9 cellular contexts compared by ENCODE assay signal in the genomic region with DNA sequence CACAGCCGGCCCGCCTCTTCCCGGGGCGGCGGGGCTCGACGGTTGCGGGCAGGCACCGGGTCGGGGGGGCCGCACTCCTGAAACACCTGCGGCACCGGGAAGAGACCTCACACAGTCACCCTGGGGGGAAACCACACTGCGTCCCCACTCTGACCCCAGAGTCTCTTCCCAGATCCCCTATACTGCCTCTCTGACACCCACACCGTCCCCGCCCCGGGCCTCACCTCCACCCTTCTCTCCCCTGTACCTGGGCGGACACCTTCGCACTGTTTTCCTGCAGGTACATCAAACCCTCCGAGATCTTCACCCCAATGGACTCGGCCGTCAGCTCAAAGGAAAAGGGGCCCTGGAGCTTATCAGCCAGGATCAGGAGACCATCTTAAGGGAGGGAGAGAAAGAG. TPM values are rescaled to one million over a fixed set of nuclear protein-coding genes. Genes with fewer than 3 reads are reported as not detected.
DNase-seq lines count a peak whose midpoint lies in the region; ATAC-seq and TF ChIP-seq lines count a peak whose summit lies in the region.
"Had no signal": no experiment of that assay in that cellular context is flagged by ENCODE, and none has a peak within 500 bp of the region (broad histone marks: within the 10 kb centered on the region; RNA-seq: fewer than 3 reads in every experiment).

No MANE protein-coding gene starts in this region.

- H3K27me3 Mint-ChIP-seq in glutamatergic neuron (ENCODE audit: unreplicated experiment) = peaks cover 29% of the 10 kb centered on the region

- intact Hi-C loops in prostate gland (cut with DNase I) = no loop called here

- no peak overlapping the region for H3K27ac Mint-ChIP-seq in glutamatergic neuron (ENCODE audit: unreplicated experiment)

- H3K4me1 ChIP-seq in ES-I3 (ENCODE audit: insufficient read depth, low read length) = peaks cover 14% of the 10 kb centered on the region
- H3K4me1 ChIP-seq in prostate gland (replicated peaks) = no peaks in the 10 kb centered on the region

- peak overlapping the region; percentile 85 for H3K4me3 Mint-ChIP-seq in glutamatergic neuron (ENCODE audit: unreplicated experiment)

- TF ChIP-seq POLR2A in prostate gland (IDR thresholded peaks at IDR 0.05) = no peak

- no peaks in the 10 kb centered on the region for H3K27me3 ChIP-seq in prostate gland (replicated peaks; ENCODE audit: insufficient read depth)

- H3K27ac ChIP-seq in prostate gland = no peak overlapping the region

- DNase-seq in SW480 (ENCODE audit: low spot score) (peak; percentile 44), glutamatergic neuron (no peak), prostate gland (ENCODE audit: low spot score) (no peak), KG1 (lab: John Stamatoyannopoulos, UW) (no peak), A172 (ENCODE audit: low spot score) (no peak)
- DNase-seq: NCI-H446 treated with DMSO at 0.1 percent for 48 hours had no signal

- H3K36me3 Mint-ChIP-seq in glutamatergic neuron (ENCODE audit: unreplicated experiment) = peaks cover 13% of the 10 kb centered on the region

- H3K9ac ChIP-seq in ES-I3 (ENCODE audit: low read depth, low read length) = peak overlapping the region; percentile 64

- H3K4me3 ChIP-seq in prostate gland = peak overlapping the region; percentile 15 to 42

- peaks cover 17% of the 10 kb centered on the region for H3K9me3 Mint-ChIP-seq in glutamatergic neuron (ENCODE audit: unreplicated experiment)

- TF ChIP-seq CTCF in glutamatergic neuron (IDR thresholded peaks at IDR 0.05; ENCODE audit: partially characterized antibody, unreplicated experiment) (no peak), prostate gland (IDR thresholded peaks at IDR 0.05) (no peak)

- no peaks in the 10 kb centered on the region for H3K9me3 ChIP-seq in ES-I3 (ENCODE audit: control insufficient read depth, insufficient read depth, low read length)
- no peaks in the 10 kb centered on the region for H3K9me3 ChIP-seq in prostate gland

- peaks cover 38% of the 10 kb centered on the region for H3K4me1 Mint-ChIP-seq in glutamatergic neuron (ENCODE audit: low read depth, unreplicated experiment)

- H3K36me3 ChIP-seq in ES-I3 (ENCODE audit: insufficient read depth, low read length) = no peaks in the 10 kb centered on the region
- no peaks in the 10 kb centered on the region for H3K36me3 ChIP-seq in prostate gland

- ATAC-seq in HG03139 (IDR thresholded peaks at IDR 0.05; ENCODE audit: unreplicated experiment) (no peak), HG02885 (IDR thresholded peaks at IDR 0.05; ENCODE audit: poor library complexity, unreplicated experiment) (no peak)

- WGBS in prostate gland = 43% methylated on average over 11 of the region's 22 CpGs

RNA-seq across cellular contexts. Expression of a gene that starts 3.4 kb away (rescaled TPM):
- total RNA-seq in glutamatergic neuron (ENCODE audit: unreplicated experiment) (30.9 TPM), prostate gland (10 to 100 TPM in 1 of 2 donors, 1 to 10 TPM in 1; 4.1 to 10.2 TPM)
- total RNA-seq in A172 (2014; rRNA removed; shearing (Covaris generic)) = 0.07 and 0.46 TPM in 2 replicates

RNA-seq across cellular contexts. Expression of a gene that starts 5.3 kb away (rescaled TPM):
- total RNA-seq in glutamatergic neuron (ENCODE audit: unreplicated experiment) (530 TPM), prostate gland (1 to 10 TPM; 1.7 to 2.8 TPM)
- 4.6 and 7.4 TPM in 2 replicates for total RNA-seq in A172 (2014; rRNA removed; shearing (Covaris generic))

RNA-seq across cellular contexts. Expression of a gene that starts 5.9 kb away (rescaled TPM):
- total RNA-seq in glutamatergic neuron (ENCODE audit: unreplicated experiment) (1.1 TPM), prostate gland (10 to 100 TPM in 1 of 2 donors, 1 to 10 TPM in 1; 1.8 to 37.6 TPM)
- 2.9 and 9.0 TPM in 2 replicates for total RNA-seq in A172 (2014; rRNA removed; shearing (Covaris generic))

RNA-seq across cellular contexts. Expression of a gene that starts 13.3 kb away (rescaled TPM):
- total RNA-seq in glutamatergic neuron (ENCODE audit: unreplicated experiment) = 42.4 TPM
- 10 to 100 TPM; 21.2 to 43.4 TPM for total RNA-seq in prostate gland
- 9.0 and 11.2 TPM in 2 replicates for total RNA-seq in A172 (2014; rRNA removed; shearing (Covaris generic))

RNA-seq across cellular contexts. Expression of a gene that starts 23.1 kb away (rescaled TPM):
- 66.9 TPM for total RNA-seq in glutamatergic neuron (ENCODE audit: unreplicated experiment)
- total RNA-seq in prostate gland = 100 to 1,000 TPM; 213 to 243 TPM
- total RNA-seq in A172 (2014; rRNA removed; shearing (Covaris generic)) = 154 and 178 TPM in 2 replicates

Comparison
In these comparisons a context has a peak if more than half of its experiments do, and no peak if none do; other contexts are left out.
1. RNA of a gene that starts 5.3 kb away (total RNA-seq): 530 TPM in glutamatergic neuron (single experiment); 4.6 to 7.4 TPM in A172 and 1.7 to 2.8 TPM in prostate gland; every median in the first group is over 10 times any median in the second.